Comparison of ENCODE assay signal across 18 cellular contexts in the genomic region with DNA sequence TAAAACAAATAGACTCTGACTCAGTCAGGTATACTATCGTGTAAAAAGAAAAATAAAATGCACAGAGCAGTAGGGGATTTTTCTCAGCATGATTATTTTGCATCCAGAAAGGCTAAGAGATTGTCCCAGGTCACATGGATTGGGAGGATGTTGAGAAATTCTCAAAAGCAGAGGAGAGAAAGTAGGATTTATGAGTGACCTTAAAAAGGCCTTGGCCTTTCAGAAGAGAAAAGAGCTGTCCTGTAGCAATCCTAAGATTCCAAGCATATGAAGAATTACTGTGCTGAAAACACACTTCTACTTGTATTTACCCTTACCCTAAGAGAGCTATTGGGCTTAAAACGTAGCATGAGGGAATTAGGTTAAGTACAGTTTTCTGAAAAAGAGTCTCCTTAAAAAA.
"Had no signal": no experiment of that assay in that cellular context is flagged by ENCODE, and none has a peak within 500 bp of the region (broad histone marks: within the 10 kb centered on the region; RNA-seq: fewer than 3 reads in every experiment).

No MANE protein-coding gene starts in this region.

- DNase-seq: activated CD4-positive, alpha-beta T cell treated with anti-CD3 and anti-CD28 coated beads for 1 hour; activated CD4-positive, alpha-beta T cell treated with anti-CD3 and anti-CD28 coated beads, Interleukin-2, amount 50 U/mL, for 1 hour; activated CD8-positive, alpha-beta T cell treated with anti-CD3 and anti-CD28 coated beads, Interleukin-2, amount 10 ng/mL, durations not matched to agents 7 days and 5 days; activated naive CD4-positive, alpha-beta T cell; activated naive CD8-positive, alpha-beta T cell treated with anti-CD3 and anti-CD28 coated beads for 36 hours; activated T-cell treated with anti-CD3 and anti-CD28 coated beads, Interleukin-2, amount 50 U/mL, for 1 hour; effector memory CD4-positive, alpha-beta T cell; heart right ventricle; kidney; lower lobe of right lung; naive thymus-derived CD4-positive, alpha-beta T cell; stimulated activated CD4-positive, alpha-beta T cell treated with anti-CD3 and anti-CD28 coated beads, Interleukin-12 subunit alpha, Interleukin-12 subunit beta, amount 100 ng/mL, for 4 hours; stimulated activated CD4-positive, alpha-beta T cell treated with anti-CD3 and anti-CD28 coated beads, Interleukin-4, amount 100 ng/mL, for 4 hours; stimulated activated naive CD8-positive, alpha-beta T cell treated with anti-CD3 and anti-CD28 coated beads, Interleukin-15, Interleukin-2, amounts not matched to agents 100 U/mL and 50 U/mL, for 24 hours; substantia nigra; thyroid gland had no signal

- H3K27me3 ChIP-seq: heart right ventricle, neural progenitor cell, thyroid gland had no signal

- H3K27ac ChIP-seq: heart right ventricle, lower lobe of right lung, neural progenitor cell, SK-N-MC, thyroid gland had no signal

- H3K36me3 ChIP-seq: heart right ventricle, lower lobe of right lung, neural progenitor cell, thyroid gland had no signal

- H3K4me1 ChIP-seq: thyroid gland had no signal

- H3K4me3 ChIP-seq: heart right ventricle, lower lobe of right lung, neural progenitor cell, SK-N-MC, thyroid gland had no signal

- H3K9ac ChIP-seq: neural progenitor cell had no signal
